In genomic region chr2:27723372-27724144, GRCh38 we compare ENCODE assay signal across 1 cellular context.
A peak's percentile ranks its signal among the peaks of the same experiment; 100 is the strongest.
TF ChIP-seq lines count a peak whose summit lies in the region.

No MANE protein-coding gene starts in this region.

TF ChIP-seq in HepG2, 621 proteins besides CTCF, POLR2A, EP300 and RAD21 (continued from another document and continues in another):
- no peak for TF ChIP-seq AKNA (CRISPR knock-in tag; IDR thresholded peaks at IDR 0.05; ENCODE audit: borderline replicate concordance)
- TF ChIP-seq ZNF160 (CRISPR knock-in tag; IDR thresholded peaks at IDR 0.05) = no peak
- no peak for TF ChIP-seq BATF2 (CRISPR knock-in tag; IDR thresholded peaks at IDR 0.05)
- peak; percentile 25; the same call in 1 of the 2 replicates for TF ChIP-seq MYC (CRISPR knock-in tag; IDR thresholded peaks at IDR 0.05; ENCODE audit: borderline replicate concordance)
- peak; percentile 38; the same call in 1 of the 2 replicates for TF ChIP-seq POLR2G (IDR thresholded peaks at IDR 0.05; ENCODE audit: low read depth, low read length)
- TF ChIP-seq E2F2 (CRISPR knock-in tag; IDR thresholded peaks at IDR 0.05; ENCODE audit: borderline replicate concordance) = 0 out of 2 replicates have a peak, but pooled peaks have one; percentile 38
- no peak for TF ChIP-seq PAX8 (CRISPR knock-in tag; IDR thresholded peaks at IDR 0.05; ENCODE audit: borderline replicate concordance)
- no peak for TF ChIP-seq MXD4 (CRISPR knock-in tag; IDR thresholded peaks at IDR 0.05)
- peak; percentile 42; the same call in 1 of the 2 replicates for TF ChIP-seq SOX5 (CRISPR knock-in tag; IDR thresholded peaks at IDR 0.05; ENCODE audit: borderline replicate concordance)
- 0 out of 2 replicates have a peak, but pooled peaks have one; percentile 36 for TF ChIP-seq ZNF441 (CRISPR knock-in tag; IDR thresholded peaks at IDR 0.05; ENCODE audit: borderline replicate concordance)
- no peak for TF ChIP-seq SOX13 (IDR thresholded peaks at IDR 0.05)
- peak in 1 of 2 experiments; percentile 31; a peak in 1 of 4 replicates for TF ChIP-seq SOX13 (CRISPR knock-in tag; conservative IDR thresholded peaks at IDR 0.05 in 1 of 2, IDR thresholded peaks at IDR 0.05 in 1 of 2)
- TF ChIP-seq ZNF136 (CRISPR knock-in tag; IDR thresholded peaks at IDR 0.05; ENCODE audit: low read depth) = no peak
- no peak for TF ChIP-seq ZNF83 (CRISPR knock-in tag; IDR thresholded peaks at IDR 0.05; ENCODE audit: borderline replicate concordance)
- TF ChIP-seq LBX2 (CRISPR knock-in tag; IDR thresholded peaks at IDR 0.05; ENCODE audit: borderline replicate concordance) = no peak
- TF ChIP-seq ZNF644 (CRISPR knock-in tag; IDR thresholded peaks at IDR 0.05; ENCODE audit: low read depth) = 0 out of 2 replicates have a peak, but pooled peaks have one; percentile 35
- peak; percentile 70 for TF ChIP-seq SAP130 (CRISPR knock-in tag; IDR thresholded peaks at IDR 0.05; ENCODE audit: low read depth)
- no peak for TF ChIP-seq ZBTB46 (CRISPR knock-in tag; IDR thresholded peaks at IDR 0.05; ENCODE audit: borderline replicate concordance)
- TF ChIP-seq DBP (CRISPR knock-in tag; IDR thresholded peaks at IDR 0.05; ENCODE audit: not compliant biosample characterization) = peak; percentile 43
- TF ChIP-seq PPARG (CRISPR knock-in tag; conservative IDR thresholded peaks at IDR 0.05) = no peak; the same call in 1 of the 2 replicates
- no peak for TF ChIP-seq GTF2F1 (IDR thresholded peaks at IDR 0.05; ENCODE audit: low read length)
- no peak for TF ChIP-seq GPBP1L1 (CRISPR knock-in tag; IDR thresholded peaks at IDR 0.05)
- no peak; the same call in 1 of the 2 replicates for TF ChIP-seq ZNF772 (CRISPR knock-in tag; IDR thresholded peaks at IDR 0.05)
- 0 out of 2 replicates have a peak, but pooled peaks have one; percentile 18 for TF ChIP-seq ZKSCAN8 (CRISPR knock-in tag; IDR thresholded peaks at IDR 0.05; ENCODE audit: borderline replicate concordance)
- peak; percentile 22; the same call in 1 of the 2 replicates for TF ChIP-seq FOXJ3 (CRISPR knock-in tag; IDR thresholded peaks at IDR 0.05; ENCODE audit: borderline replicate concordance)
- TF ChIP-seq FLYWCH1 (CRISPR knock-in tag; IDR thresholded peaks at IDR 0.05) = no peak
- 0 out of 2 replicates have a peak, but pooled peaks have one; percentile 24 for TF ChIP-seq ELF3 (CRISPR knock-in tag; IDR thresholded peaks at IDR 0.05)
- TF ChIP-seq HDAC2 (CRISPR knock-in tag; IDR thresholded peaks at IDR 0.05) = peak; percentile 56
- TF ChIP-seq TEAD2 (CRISPR knock-in tag; IDR thresholded peaks at IDR 0.05) = no peak
- peak; percentile 25 for TF ChIP-seq GABPB1 (CRISPR knock-in tag; IDR thresholded peaks at IDR 0.05)
- TF ChIP-seq SALL1 (CRISPR knock-in tag; IDR thresholded peaks at IDR 0.05) = peak; percentile 75
- TF ChIP-seq KLF6 (CRISPR knock-in tag; IDR thresholded peaks at IDR 0.05) = 0 out of 2 replicates have a peak, but pooled peaks have one; percentile 60
- no peak for TF ChIP-seq RBM22 (optimal IDR thresholded peaks at IDR 0.05; ENCODE audit: low read length)
- TF ChIP-seq ZFP90 (CRISPR knock-in tag; IDR thresholded peaks at IDR 0.05; ENCODE audit: borderline replicate concordance) = peak; percentile 41; the same call in 1 of the 2 replicates
- TF ChIP-seq HHEX (CRISPR knock-in tag; IDR thresholded peaks at IDR 0.05) = no peak
- TF ChIP-seq ZBED4 (CRISPR knock-in tag; IDR thresholded peaks at IDR 0.05; ENCODE audit: borderline replicate concordance) = 0 out of 2 replicates have a peak, but pooled peaks have one; percentile 37
- no peak for TF ChIP-seq ZFP36L2 (CRISPR knock-in tag; IDR thresholded peaks at IDR 0.05)
- TF ChIP-seq EHMT2 (IDR thresholded peaks at IDR 0.05; ENCODE audit: borderline replicate concordance, low read depth, low read length) = no peak
- TF ChIP-seq HDAC1 (CRISPR knock-in tag; IDR thresholded peaks at IDR 0.05) = peak; percentile 58
- TF ChIP-seq MED1 (CRISPR knock-in tag; IDR thresholded peaks at IDR 0.05) = peak; percentile 64
- TF ChIP-seq NPAS2 (CRISPR knock-in tag; IDR thresholded peaks at IDR 0.05; ENCODE audit: borderline replicate concordance) = no peak
- peak; percentile 47; the same call in 1 of the 2 replicates for TF ChIP-seq ZSCAN20 (CRISPR knock-in tag; IDR thresholded peaks at IDR 0.05; ENCODE audit: borderline replicate concordance)
- no peak for TF ChIP-seq RORA (CRISPR knock-in tag; IDR thresholded peaks at IDR 0.05)
- TF ChIP-seq ZSCAN22 (CRISPR knock-in tag; IDR thresholded peaks at IDR 0.05) = no peak
- TF ChIP-seq ZNF574 (CRISPR knock-in tag; IDR thresholded peaks at IDR 0.05) = 0 out of 2 replicates have a peak, but pooled peaks have one; percentile 46
- no peak for TF ChIP-seq SNAPC5 (CRISPR knock-in tag; IDR thresholded peaks at IDR 0.05; ENCODE audit: borderline replicate concordance)
